10 cellular contexts compared by ENCODE assay signal in genomic region chr5:78706825-78707224, GRCh38.
"Had no signal": no experiment of that assay in that cellular context is flagged by ENCODE, and none has a peak within 500 bp of the region (broad histone marks: within the 10 kb centered on the region; RNA-seq: fewer than 3 reads in every experiment).

No MANE protein-coding gene starts in this region.

- H3K4me3 ChIP-seq: smooth muscle cell, tibial nerve had no signal

- H3K9me3 Mint-ChIP-seq: activated naive CD4-positive, alpha-beta T cell treated with anti-CD3 and anti-CD28 coated beads, Interleukin-2, amount 10 ng/mL, durations not matched to agents 7 days and 5 days; T-helper 1 cell treated with Interleukin-12 subunit alpha and Interleukin-12 subunit beta and Interleukin-4 antibody, amounts not matched to agents 30 μg/mL and 1 μg/mL, for 36 hours had no signal

- H3K27me3 ChIP-seq: tibial nerve had no signal

- DNase-seq: activated CD4-positive, alpha-beta T cell treated with anti-CD3 and anti-CD28 coated beads, Interleukin-2, amount 10 ng/mL, durations not matched to agents 7 days and 5 days; activated CD4-positive, CD25-positive, alpha-beta regulatory T cell; activated naive CD4-positive, alpha-beta T cell treated with anti-CD3 and anti-CD28 coated beads, Interleukin-2, amount 10 ng/mL, durations not matched to agents 7 days and 5 days; activated T-cell treated with anti-CD3 and anti-CD28 coated beads for 4 hours; hippocampal formation had no signal

- H3K4me2 ChIP-seq: smooth muscle cell had no signal

- H3K27ac ChIP-seq: tibial nerve had no signal

- H3K4me1 ChIP-seq: tibial nerve had no signal

- H3K9me3 ChIP-seq: tibial nerve had no signal

- H3K36me3 Mint-ChIP-seq: activated naive CD4-positive, alpha-beta T cell treated with anti-CD3 and anti-CD28 coated beads, Interleukin-2, amount 10 ng/mL, durations not matched to agents 7 days and 5 days; stimulated activated effector memory CD8-positive, alpha-beta T cell treated with anti-CD3 and anti-CD28 coated beads, Interleukin-12 subunit alpha, Interleukin-12 subunit beta, amount 100 ng/mL, for 72 hours had no signal

- H3K36me3 ChIP-seq: tibial nerve had no signal

- H3K27ac Mint-ChIP-seq: activated CD4-positive, alpha-beta T cell treated with anti-CD3 and anti-CD28 coated beads, Interleukin-2, amount 10 ng/mL, durations not matched to agents 7 days and 5 days; activated naive CD4-positive, alpha-beta T cell treated with anti-CD3 and anti-CD28 coated beads, Interleukin-2, amount 10 ng/mL, durations not matched to agents 7 days and 5 days; activated T-helper 2 cell treated with anti-CD3 and anti-CD28 coated beads, Interferon-gamma antibody, Interleukin-2, Interleukin-4, amounts not matched to agents 10 μg/mL and 5 μg/mL and 100 μg/mL, durations not matched to agents 14 hours and 24 hours and 36 hours; stimulated activated effector memory CD8-positive, alpha-beta T cell treated with anti-CD3 and anti-CD28 coated beads, Interleukin-12 subunit alpha, Interleukin-12 subunit beta, amount 100 ng/mL, for 72 hours; T-helper 1 cell treated with Interleukin-12 subunit alpha and Interleukin-12 subunit beta and Interleukin-4 antibody, amounts not matched to agents 30 μg/mL and 1 μg/mL, for 36 hours had no signal

- H3K4me1 Mint-ChIP-seq: activated CD4-positive, alpha-beta T cell treated with anti-CD3 and anti-CD28 coated beads, Interleukin-2, amount 10 ng/mL, durations not matched to agents 7 days and 5 days; activated naive CD4-positive, alpha-beta T cell treated with anti-CD3 and anti-CD28 coated beads, Interleukin-2, amount 10 ng/mL, durations not matched to agents 7 days and 5 days; stimulated activated effector memory CD8-positive, alpha-beta T cell treated with anti-CD3 and anti-CD28 coated beads, Interleukin-12 subunit alpha, Interleukin-12 subunit beta, amount 100 ng/mL, for 72 hours had no signal

- H3K4me3 Mint-ChIP-seq: activated CD4-positive, alpha-beta T cell treated with anti-CD3 and anti-CD28 coated beads, Interleukin-2, amount 10 ng/mL, durations not matched to agents 7 days and 5 days; activated naive CD4-positive, alpha-beta T cell treated with anti-CD3 and anti-CD28 coated beads, Interleukin-2, amount 10 ng/mL, durations not matched to agents 7 days and 5 days; stimulated activated effector memory CD8-positive, alpha-beta T cell treated with anti-CD3 and anti-CD28 coated beads, Interleukin-12 subunit alpha, Interleukin-12 subunit beta, amount 100 ng/mL, for 72 hours; T-helper 1 cell treated with Interleukin-12 subunit alpha and Interleukin-12 subunit beta and Interleukin-4 antibody, amounts not matched to agents 30 μg/mL and 1 μg/mL, for 36 hours had no signal
